Comparison of ENCODE assay signal across 8 cellular contexts in the genomic region with DNA sequence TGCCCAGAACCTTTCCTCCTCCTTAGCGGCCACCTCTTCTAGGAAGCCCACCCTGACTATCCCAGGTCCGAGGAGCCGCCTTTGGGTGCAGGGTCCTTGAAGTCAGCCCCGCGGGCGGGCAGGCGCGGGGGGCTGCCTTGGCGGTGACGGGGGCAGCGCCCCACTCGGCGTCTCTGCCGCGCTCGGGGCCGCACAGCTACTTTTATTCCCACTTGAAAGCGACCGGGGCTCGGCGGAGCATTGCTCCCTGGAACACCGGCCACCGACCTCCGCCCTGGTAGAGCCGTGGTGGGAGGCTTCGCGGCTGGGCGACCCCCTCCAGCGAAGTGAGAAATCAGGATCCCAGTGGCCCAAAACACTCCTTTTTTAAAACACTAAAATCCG. TPM values are rescaled to one million over a fixed set of nuclear protein-coding genes. Genes with fewer than 3 reads are reported as not detected.
DNase-seq lines count a peak whose midpoint lies in the region; TF ChIP-seq lines count a peak whose summit lies in the region.

No MANE protein-coding gene starts in this region.

- intact Hi-C loops in A673 (cut with micrococcal nuclease; ENCODE audit: unreplicated experiment) (loop anchor here (2.0 to 10.0 kb wide), 2 partner anchors 72 to 224 kb away; a partner anchor contains a TSS), MCF 10A (cut with micrococcal nuclease) (no loop called here)

- H3K36me3 Mint-ChIP-seq in MCF 10A (ENCODE audit: insufficient read depth, unreplicated experiment), result peaks cover 24% of the 10 kb centered on the region

- peak overlapping the region; percentile 56 for H3K4me3 ChIP-seq in A673 (ENCODE audit: low read depth, low read length, poor library complexity, severe bottlenecking)
- peak overlapping the region; percentile 56 for H3K4me3 ChIP-seq in HUES48 (ENCODE audit: low read depth, low read length)
- peak overlapping the region; percentile 35 to 60 for H3K4me3 ChIP-seq in mucosa of rectum (ENCODE audit: low read length in 2 of 2)

- POLR2A ChIA-PET in A673 (lab: Charles Lee; ENCODE audit: low non-redundant PET), result no interaction called here
- POLR2A ChIA-PET in MCF 10A (lab: Yijun Ruan, JAX), result interaction anchor here (0.6 to 3.4 kb wide), 4 partner anchors 11 to 71 kb away, joined by 4 to 10 read pairs (median 6); a partner anchor contains a TSS

- no peaks in the 10 kb centered on the region for H3K27me3 Mint-ChIP-seq in MCF 10A (ENCODE audit: insufficient read depth, unreplicated experiment)

- H3K27me3 ChIP-seq in A673 (replicated peaks; ENCODE audit: insufficient read depth, low read depth, low read length, poor library complexity) (no peaks in the 10 kb centered on the region), HUES48 (ENCODE audit: control insufficient read depth, insufficient read depth, low read length) (peaks cover 52% of the 10 kb centered on the region), mucosa of rectum (ENCODE audit: control insufficient read depth in 2 of 2, insufficient read depth in 2 of 2, low read length in 2 of 2) (peaks cover 4 to 6% of the 10 kb centered on the region in 2 donors)

- no peak for TF ChIP-seq CTCF in A673 (conservative IDR thresholded peaks at IDR 0.05; ENCODE audit: low read depth, low read length)
- no peak for TF ChIP-seq CTCF in MCF 10A (IDR thresholded peaks at IDR 0.05; ENCODE audit: unreplicated experiment)

- H3K27ac Mint-ChIP-seq in MCF 10A (ENCODE audit: low read depth, unreplicated experiment), result no peak overlapping the region

- H3K4me1 Mint-ChIP-seq in MCF 10A (ENCODE audit: insufficient read depth, unreplicated experiment), result peaks cover 12% of the 10 kb centered on the region

- H3K27ac ChIP-seq in A673 (ENCODE audit: low read depth, low read length, poor library complexity, severe bottlenecking), result peak overlapping the region; percentile 71
- no peak overlapping the region for H3K27ac ChIP-seq in HUES48 (ENCODE audit: low read depth, low read length)
- H3K27ac ChIP-seq in mucosa of rectum (ENCODE audit: low read depth in 2 of 2, low read length in 2 of 2), result no peak overlapping the region

- CTCF ChIA-PET in A673 (lab: Charles Lee), result interaction anchor here (0.6 to 1.2 kb wide), 2 partner anchors 19 to 55 kb away, joined by 5 to 9 read pairs; no protein-coding TSS in a partner anchor
- CTCF ChIA-PET in MCF 10A (lab: Yijun Ruan, JAX), result interaction anchor here (5.3 kb wide), 1 partner anchor 19 kb away, joined by 27 read pairs; a partner anchor contains a TSS

- peaks cover 16% of the 10 kb centered on the region for H3K36me3 ChIP-seq in A673 (ENCODE audit: insufficient read depth, low read length, poor library complexity, severe bottlenecking)
- H3K36me3 ChIP-seq in HUES48 (ENCODE audit: control insufficient read depth, insufficient read depth, low read length), result peaks cover 12% of the 10 kb centered on the region
- peaks cover 8 to 10% of the 10 kb centered on the region in 2 donors for H3K36me3 ChIP-seq in mucosa of rectum (ENCODE audit: control insufficient read depth in 2 of 2, insufficient read depth in 2 of 2, low read length in 2 of 2)

- BruUV-seq in A673 (replicated peaks; lab: Mats Ljungman, UMichigan) (no TSS peak), MCF 10A (replicated peaks; lab: Mats Ljungman, UMichigan) (no TSS peak)

- H3K4me1 ChIP-seq in A673 (ENCODE audit: insufficient read depth, low read length, poor library complexity, severe bottlenecking), result peaks cover 45% of the 10 kb centered on the region
- H3K4me1 ChIP-seq in HUES48 (ENCODE audit: control insufficient read depth, insufficient read depth, low read length), result no peaks in the 10 kb centered on the region
- H3K4me1 ChIP-seq in mucosa of rectum (ENCODE audit: control insufficient read depth in 2 of 2, insufficient read depth in 2 of 2, low read length in 2 of 2), result peaks cover 18 to 19% of the 10 kb centered on the region in 2 donors

- H3K9ac ChIP-seq in HUES48 (ENCODE audit: low read depth, low read length) (no peak overlapping the region), mucosa of rectum (ENCODE audit: low read depth in 1 of 2, low read length in 2 of 2) (peak overlapping the region in 1 of 2 donors; percentile 10)

- H3K9me3 Mint-ChIP-seq in MCF 10A (ENCODE audit: unreplicated experiment), result no peaks in the 10 kb centered on the region

- DNase-seq in A673 (ENCODE audit: low spot score), result no peak
- DNase-seq in MCF 10A (ENCODE audit: unreplicated experiment), result no peak
- no peak for DNase-seq in kidney tubule cell (ENCODE audit: low spot score)
- DNase-seq in anterior cingulate cortex (lab: John Stamatoyannopoulos, UW), result no peak
- no peak for DNase-seq in superior temporal gyrus (ENCODE audit: extremely low spot score)
- DNase-seq in NCI-H1092 treated with DMSO at 0.1 percent for 48 hours (lab: John Stamatoyannopoulos, UW), result no peak

- H3K4me3 Mint-ChIP-seq in MCF 10A (ENCODE audit: unreplicated experiment), result peak overlapping the region; percentile 60

- H3K9me3 ChIP-seq in A673 (ENCODE audit: low read depth, low read length, poor library complexity, severe bottlenecking), result no peaks in the 10 kb centered on the region
- H3K9me3 ChIP-seq in HUES48 (ENCODE audit: control insufficient read depth, insufficient read depth, low read length), result peaks cover 3% of the 10 kb centered on the region; the same call in 1 of the 2 replicates
- H3K9me3 ChIP-seq in mucosa of rectum (ENCODE audit: control insufficient read depth in 2 of 2, low read length in 2 of 2), result no peaks in the 10 kb centered on the region

RNA-seq across cellular contexts. Expression of a gene that starts 0.8 kb away (rescaled TPM):
- total RNA-seq in A673 (2021), result 5.4 and 10.4 TPM in 2 replicates
- total RNA-seq in MCF 10A (2022), result 10.4 and 11.9 TPM in 2 replicates

RNA-seq across cellular contexts. Expression of a gene that starts 9.5 kb away (rescaled TPM):
- total RNA-seq in A673 (2021) (20.8 and 27.5 TPM in 2 replicates), MCF 10A (2022) (24.9 and 25.0 TPM in 2 replicates)

RNA-seq across cellular contexts. Expression of a gene that starts 19.9 kb away (rescaled TPM):
- total RNA-seq in A673 (2021), result 38.6 and 42.8 TPM in 2 replicates
- 27.5 and 29.2 TPM in 2 replicates for total RNA-seq in MCF 10A (2022)

RNA-seq across cellular contexts. Expression of a gene that starts 26.2 kb away (rescaled TPM):
- 31.0 and 33.1 TPM in 2 replicates for total RNA-seq in A673 (2021)
- 27.6 and 27.9 TPM in 2 replicates for total RNA-seq in MCF 10A (2022)

RNA-seq across cellular contexts. Expression of a gene that starts 36.4 kb away (rescaled TPM):
- total RNA-seq in A673 (2021) (155 and 173 TPM in 2 replicates), MCF 10A (2022) (199 and 200 TPM in 2 replicates)
